Comparison of ENCODE assay signal across 1 cellular context in genomic region chr13:30617315-30618185, GRCh38.
A peak's percentile ranks its signal among the peaks of the same experiment; 100 is the strongest.
TF ChIP-seq lines count a peak whose summit lies in the region.

Gene USPL1 (plus strand): TSS chr13:30617920. CDS start chr13:30621141, 3,221 bp downstream.

TF ChIP-seq in HepG2, 621 proteins besides CTCF, POLR2A, EP300 and RAD21 (continued from another document and continues in another):
- no peak for TF ChIP-seq GRHL1 (CRISPR knock-in tag; conservative IDR thresholded peaks at IDR 0.05)
- TF ChIP-seq SMARCE1 (IDR thresholded peaks at IDR 0.05; ENCODE audit: borderline replicate concordance), result no peak
- no peak for TF ChIP-seq GATA4 (IDR thresholded peaks at IDR 0.05; ENCODE audit: borderline replicate concordance, low read depth)
- TF ChIP-seq HNRNPL (IDR thresholded peaks at IDR 0.05; ENCODE audit: low read depth, low read length), result 0 out of 2 replicates have a peak, but pooled peaks have one; percentile 44
- TF ChIP-seq AKAP8 (CRISPR knock-in tag; IDR thresholded peaks at IDR 0.05), result peak; percentile 85
- peak; percentile 98 for TF ChIP-seq BCL3 (CRISPR knock-in tag; IDR thresholded peaks at IDR 0.05)
- TF ChIP-seq HES4 (CRISPR knock-in tag; IDR thresholded peaks at IDR 0.05; ENCODE audit: borderline replicate concordance), result peak; percentile 96
- TF ChIP-seq HMGXB3 (CRISPR knock-in tag; IDR thresholded peaks at IDR 0.05; ENCODE audit: borderline replicate concordance), result 0 out of 2 replicates have a peak, but pooled peaks have one; percentile 68
- TF ChIP-seq TOPORS (CRISPR knock-in tag; IDR thresholded peaks at IDR 0.05), result peak; percentile 100
- peak; percentile 86; the same call in 1 of the 2 replicates for TF ChIP-seq ZNF776 (CRISPR knock-in tag; IDR thresholded peaks at IDR 0.05)
- no peak for TF ChIP-seq IRF1 (CRISPR knock-in tag; IDR thresholded peaks at IDR 0.05; ENCODE audit: low read depth)
- TF ChIP-seq NR0B2 (CRISPR knock-in tag; IDR thresholded peaks at IDR 0.05), result peak; percentile 96
- no peak for TF ChIP-seq STAG1 (CRISPR knock-in tag; IDR thresholded peaks at IDR 0.05)
- peak; percentile 81 for TF ChIP-seq ZNF12 (CRISPR knock-in tag; IDR thresholded peaks at IDR 0.05)
- peak; percentile 95 for TF ChIP-seq HOXD1 (CRISPR knock-in tag; IDR thresholded peaks at IDR 0.05)
- peak; percentile 95; the same call in 1 of the 2 replicates for TF ChIP-seq ZNF350 (CRISPR knock-in tag; IDR thresholded peaks at IDR 0.05; ENCODE audit: borderline replicate concordance, low read depth)
- peak; percentile 67; the same call in 1 of the 2 replicates for TF ChIP-seq TFAP4 (IDR thresholded peaks at IDR 0.05; ENCODE audit: borderline replicate concordance, low read depth)
- TF ChIP-seq ZNF615 (CRISPR knock-in tag; IDR thresholded peaks at IDR 0.05; ENCODE audit: borderline replicate concordance), result peak; percentile 97
- TF ChIP-seq ZMYM3 (CRISPR knock-in tag; IDR thresholded peaks at IDR 0.05), result peak; percentile 78; the same call in 1 of the 2 replicates
- peak; percentile 98 for TF ChIP-seq THAP7 (CRISPR knock-in tag; IDR thresholded peaks at IDR 0.05)
- TF ChIP-seq HMG20B (CRISPR knock-in tag; conservative IDR thresholded peaks at IDR 0.05), result 0 out of 2 replicates have a peak, but pooled peaks have one; percentile 10
- 0 out of 2 replicates have a peak, but pooled peaks have one; percentile 28 for TF ChIP-seq HNF4G (IDR thresholded peaks at IDR 0.05; ENCODE audit: borderline replicate concordance, low read depth, low read length)
- peak; percentile 19; the same call in 1 of the 2 replicates for TF ChIP-seq HNF4G (CRISPR knock-in tag; IDR thresholded peaks at IDR 0.05; ENCODE audit: borderline replicate concordance, low read depth)
- peak; percentile 6 for TF ChIP-seq ZFP36 (IDR thresholded peaks at IDR 0.05; ENCODE audit: borderline replicate concordance, low read depth, low read length, partially characterized antibody)
- TF ChIP-seq JDP2 (CRISPR knock-in tag; IDR thresholded peaks at IDR 0.05; ENCODE audit: borderline replicate concordance), result no peak; the same call in 1 of the 2 replicates
- TF ChIP-seq IRF2 (CRISPR knock-in tag; IDR thresholded peaks at IDR 0.05), result peak; percentile 99
- TF ChIP-seq GABPB1 (CRISPR knock-in tag; IDR thresholded peaks at IDR 0.05), result peak; percentile 99
- peak; percentile 87 for TF ChIP-seq BCL6 (CRISPR knock-in tag; IDR thresholded peaks at IDR 0.05)
- no peak for TF ChIP-seq CHCHD3 (CRISPR knock-in tag; IDR thresholded peaks at IDR 0.05)
- TF ChIP-seq CENPX (CRISPR knock-in tag; IDR thresholded peaks at IDR 0.05), result no peak
- TF ChIP-seq ZFP36L1 (CRISPR knock-in tag; IDR thresholded peaks at IDR 0.05), result peak; percentile 91; the same call in 1 of the 2 replicates
- peak; percentile 95 for TF ChIP-seq IKZF4 (CRISPR knock-in tag; IDR thresholded peaks at IDR 0.05; ENCODE audit: borderline replicate concordance, low read depth, not compliant biosample characterization)
- TF ChIP-seq THRA (CRISPR knock-in tag; IDR thresholded peaks at IDR 0.05; ENCODE audit: borderline replicate concordance), result peak; percentile 81
- peak; percentile 86; the same call in 1 of the 2 replicates for TF ChIP-seq ZNF567 (CRISPR knock-in tag; IDR thresholded peaks at IDR 0.05; ENCODE audit: borderline replicate concordance)
- no peak for TF ChIP-seq ZNF576 (CRISPR knock-in tag; IDR thresholded peaks at IDR 0.05)
- TF ChIP-seq E2F2 (CRISPR knock-in tag; IDR thresholded peaks at IDR 0.05; ENCODE audit: borderline replicate concordance), result peak; percentile 94; the same call in 1 of the 2 replicates
- TF ChIP-seq ZC3H13 (CRISPR knock-in tag; IDR thresholded peaks at IDR 0.05), result peak; percentile 94
- TF ChIP-seq ATM (IDR thresholded peaks at IDR 0.05; ENCODE audit: borderline replicate concordance), result no peak
- peak; percentile 69; the same call in 1 of the 2 replicates for TF ChIP-seq RFXANK (CRISPR knock-in tag; IDR thresholded peaks at IDR 0.05)
- TF ChIP-seq ZNF740 (CRISPR knock-in tag; IDR thresholded peaks at IDR 0.05), result peak; percentile 74
- TF ChIP-seq ZNF17 (CRISPR knock-in tag; IDR thresholded peaks at IDR 0.05), result peak; percentile 85
- TF ChIP-seq SKIL (CRISPR knock-in tag; IDR thresholded peaks at IDR 0.05; ENCODE audit: borderline replicate concordance), result peak; percentile 95
- no peak for TF ChIP-seq SOX6 (IDR thresholded peaks at IDR 0.05)
- peak; percentile 91 for TF ChIP-seq SOX6 (CRISPR knock-in tag; IDR thresholded peaks at IDR 0.05)
- TF ChIP-seq MNT (IDR thresholded peaks at IDR 0.05), result peak; percentile 81
- TF ChIP-seq HOXA7 (CRISPR knock-in tag; IDR thresholded peaks at IDR 0.05), result no peak
